Comparison of ENCODE assay signal across 1 cellular context in the genomic region with DNA sequence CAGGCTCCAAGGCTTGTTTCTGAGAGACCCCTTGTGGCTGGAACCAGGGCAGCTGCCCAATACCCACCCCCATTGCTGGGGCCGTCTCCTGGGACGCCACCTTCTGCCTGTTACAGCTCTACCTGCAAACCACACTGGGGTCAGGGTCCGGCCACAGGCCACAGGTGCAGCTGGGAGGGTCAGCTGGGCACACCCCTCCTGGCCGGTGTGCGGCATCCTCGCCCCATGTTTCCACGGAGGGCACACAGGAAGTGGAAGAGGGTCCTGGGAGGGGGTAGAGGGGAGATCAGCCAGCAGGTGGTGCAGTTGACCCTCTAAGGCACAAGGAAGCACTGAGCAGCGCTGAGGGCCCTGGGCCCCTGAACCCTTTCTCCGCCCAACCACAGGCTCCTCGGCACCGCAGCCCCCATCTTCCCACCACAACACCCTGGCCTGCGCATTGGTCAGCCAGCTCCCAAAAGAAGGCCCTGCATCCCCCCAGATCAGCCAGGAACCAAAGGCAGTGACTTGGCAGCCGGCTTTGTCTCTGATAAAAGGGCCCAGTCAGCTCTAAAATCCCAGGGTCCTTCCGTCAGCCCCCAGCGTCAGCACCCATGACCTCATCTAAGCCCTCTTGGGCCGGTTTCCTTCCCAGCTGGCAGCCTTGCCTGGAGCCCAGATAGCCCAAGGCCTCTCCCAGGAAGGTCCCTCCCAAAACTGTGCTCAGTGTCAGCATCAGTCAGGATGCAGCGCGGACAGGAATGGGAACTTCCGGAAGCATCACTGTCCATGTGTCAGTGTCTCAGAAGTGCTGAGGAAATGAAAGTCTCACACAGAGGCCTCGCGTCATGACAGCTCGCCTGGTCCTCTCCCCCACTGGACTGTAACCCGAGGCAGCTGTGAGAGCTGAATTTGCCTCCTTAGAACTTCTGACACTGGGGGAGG.
TF ChIP-seq lines count a peak whose summit lies in the region.

No MANE protein-coding gene starts in this region.

TF ChIP-seq in HepG2, 621 proteins besides CTCF, POLR2A, EP300 and RAD21 (continued from another document and continues in another):
- TF ChIP-seq, protein P1, sequence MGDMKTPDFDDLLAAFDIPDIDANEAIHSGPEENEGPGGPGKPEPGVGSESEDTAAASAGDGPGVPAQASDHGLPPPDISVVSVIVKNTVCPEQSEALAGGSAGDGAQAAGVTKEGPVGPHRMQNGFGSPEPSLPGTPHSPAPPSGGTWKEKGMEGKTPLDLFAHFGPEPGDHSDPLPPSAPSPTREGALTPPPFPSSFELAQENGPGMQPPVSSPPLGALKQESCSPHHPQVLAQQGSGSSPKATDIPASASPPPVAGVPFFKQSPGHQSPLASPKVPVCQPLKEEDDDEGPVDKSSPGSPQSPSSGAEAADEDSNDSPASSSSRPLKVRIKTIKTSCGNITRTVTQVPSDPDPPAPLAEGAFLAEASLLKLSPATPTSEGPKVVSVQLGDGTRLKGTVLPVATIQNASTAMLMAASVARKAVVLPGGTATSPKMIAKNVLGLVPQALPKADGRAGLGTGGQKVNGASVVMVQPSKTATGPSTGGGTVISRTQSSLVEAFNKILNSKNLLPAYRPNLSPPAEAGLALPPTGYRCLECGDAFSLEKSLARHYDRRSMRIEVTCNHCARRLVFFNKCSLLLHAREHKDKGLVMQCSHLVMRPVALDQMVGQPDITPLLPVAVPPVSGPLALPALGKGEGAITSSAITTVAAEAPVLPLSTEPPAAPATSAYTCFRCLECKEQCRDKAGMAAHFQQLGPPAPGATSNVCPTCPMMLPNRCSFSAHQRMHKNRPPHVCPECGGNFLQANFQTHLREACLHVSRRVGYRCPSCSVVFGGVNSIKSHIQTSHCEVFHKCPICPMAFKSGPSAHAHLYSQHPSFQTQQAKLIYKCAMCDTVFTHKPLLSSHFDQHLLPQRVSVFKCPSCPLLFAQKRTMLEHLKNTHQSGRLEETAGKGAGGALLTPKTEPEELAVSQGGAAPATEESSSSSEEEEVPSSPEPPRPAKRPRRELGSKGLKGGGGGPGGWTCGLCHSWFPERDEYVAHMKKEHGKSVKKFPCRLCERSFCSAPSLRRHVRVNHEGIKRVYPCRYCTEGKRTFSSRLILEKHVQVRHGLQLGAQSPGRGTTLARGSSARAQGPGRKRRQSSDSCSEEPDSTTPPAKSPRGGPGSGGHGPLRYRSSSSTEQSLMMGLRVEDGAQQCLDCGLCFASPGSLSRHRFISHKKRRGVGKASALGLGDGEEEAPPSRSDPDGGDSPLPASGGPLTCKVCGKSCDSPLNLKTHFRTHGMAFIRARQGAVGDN (CRISPR knock-in tag; IDR thresholded peaks at IDR 0.05) = peak; percentile 52
- 0 out of 2 replicates have a peak, but pooled peaks have one; percentile 41 for TF ChIP-seq ZNF230 (CRISPR knock-in tag; IDR thresholded peaks at IDR 0.05)
- TF ChIP-seq TBX3 (IDR thresholded peaks at IDR 0.05; ENCODE audit: borderline replicate concordance) = no peak
- TF ChIP-seq ZNF674 (CRISPR knock-in tag; IDR thresholded peaks at IDR 0.05; ENCODE audit: low read depth) = 0 out of 2 replicates have a peak, but pooled peaks have one; percentile 58
- TF ChIP-seq ZNF580 (CRISPR knock-in tag; IDR thresholded peaks at IDR 0.05; ENCODE audit: borderline replicate concordance, low read depth) = 0 out of 2 replicates have a peak, but pooled peaks have one; percentile 25
- 0 out of 2 replicates have a peak, but pooled peaks have one; percentile 14 for TF ChIP-seq ZNF629 (CRISPR knock-in tag; conservative IDR thresholded peaks at IDR 0.05)
- 0 out of 2 replicates have a peak, but pooled peaks have one; percentile 31 for TF ChIP-seq SALL2 (CRISPR knock-in tag; IDR thresholded peaks at IDR 0.05)
- TF ChIP-seq SNAI1 (CRISPR knock-in tag; IDR thresholded peaks at IDR 0.05; ENCODE audit: borderline replicate concordance) = no peak
- TF ChIP-seq ZBTB2 (CRISPR knock-in tag; IDR thresholded peaks at IDR 0.05; ENCODE audit: low read depth) = no peak
- 0 out of 2 replicates have a peak, but pooled peaks have one; percentile 19 for TF ChIP-seq ZSCAN29 (CRISPR knock-in tag; conservative IDR thresholded peaks at IDR 0.05)
- TF ChIP-seq EED (CRISPR knock-in tag; IDR thresholded peaks at IDR 0.05) = peak; percentile 29; the same call in 1 of the 2 replicates
- TF ChIP-seq STAG1 (CRISPR knock-in tag; IDR thresholded peaks at IDR 0.05) = peak; percentile 55
- TF ChIP-seq, protein P2, sequence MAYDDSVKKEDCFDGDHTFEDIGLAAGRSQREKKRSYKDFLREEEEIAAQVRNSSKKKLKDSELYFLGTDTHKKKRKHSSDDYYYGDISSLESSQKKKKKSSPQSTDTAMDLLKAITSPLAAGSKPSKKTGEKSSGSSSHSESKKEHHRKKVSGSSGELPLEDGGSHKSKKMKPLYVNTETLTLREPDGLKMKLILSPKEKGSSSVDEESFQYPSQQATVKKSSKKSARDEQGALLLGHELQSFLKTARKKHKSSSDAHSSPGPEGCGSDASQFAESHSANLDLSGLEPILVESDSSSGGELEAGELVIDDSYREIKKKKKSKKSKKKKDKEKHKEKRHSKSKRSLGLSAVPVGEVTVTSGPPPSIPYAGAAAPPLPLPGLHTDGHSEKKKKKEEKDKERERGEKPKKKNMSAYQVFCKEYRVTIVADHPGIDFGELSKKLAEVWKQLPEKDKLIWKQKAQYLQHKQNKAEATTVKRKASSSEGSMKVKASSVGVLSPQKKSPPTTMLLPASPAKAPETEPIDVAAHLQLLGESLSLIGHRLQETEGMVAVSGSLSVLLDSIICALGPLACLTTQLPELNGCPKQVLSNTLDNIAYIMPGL (CRISPR knock-in tag; IDR thresholded peaks at IDR 0.05; ENCODE audit: borderline replicate concordance in 1 of 2, low read depth in 1 of 2) = peak in 1 of 2 experiments; percentile 62; a peak in 1 of 4 replicates
- TF ChIP-seq TARDBP (CRISPR knock-in tag; IDR thresholded peaks at IDR 0.05) = peak; percentile 51; the same call in 1 of the 2 replicates
- peak; percentile 53; the same call in 1 of the 2 replicates for TF ChIP-seq UBTF (CRISPR knock-in tag; IDR thresholded peaks at IDR 0.05)
- peak; percentile 47; the same call in 1 of the 2 replicates for TF ChIP-seq GABPB1 (CRISPR knock-in tag; IDR thresholded peaks at IDR 0.05)
- 0 out of 2 replicates have a peak, but pooled peaks have one; percentile 59 for TF ChIP-seq ZFP90 (CRISPR knock-in tag; IDR thresholded peaks at IDR 0.05; ENCODE audit: borderline replicate concordance)
- TF ChIP-seq ZNF547 (CRISPR knock-in tag; IDR thresholded peaks at IDR 0.05) = 0 out of 2 replicates have a peak, but pooled peaks have one; percentile 6
- 0 out of 2 replicates have a peak, but pooled peaks have one; percentile 20 for TF ChIP-seq PATZ1 (CRISPR knock-in tag; IDR thresholded peaks at IDR 0.05)
- no peak for TF ChIP-seq ZSCAN12 (CRISPR knock-in tag; IDR thresholded peaks at IDR 0.05)
- TF ChIP-seq ZFY (CRISPR knock-in tag; IDR thresholded peaks at IDR 0.05) = 0 out of 2 replicates have a peak, but pooled peaks have one; percentile 21
- no peak for TF ChIP-seq NPAS2 (CRISPR knock-in tag; IDR thresholded peaks at IDR 0.05; ENCODE audit: borderline replicate concordance)
- peak; percentile 88; the same call in 1 of the 2 replicates for TF ChIP-seq HNRNPL (IDR thresholded peaks at IDR 0.05; ENCODE audit: low read depth, low read length)
- TF ChIP-seq ZNF777 (CRISPR knock-in tag; IDR thresholded peaks at IDR 0.05) = peak; percentile 62; the same call in 1 of the 2 replicates
- TF ChIP-seq ZNF460 (CRISPR knock-in tag; IDR thresholded peaks at IDR 0.05; ENCODE audit: borderline replicate concordance) = no peak
- peak; percentile 25; the same call in 1 of the 2 replicates for TF ChIP-seq ZFX (CRISPR knock-in tag; IDR thresholded peaks at IDR 0.05; ENCODE audit: low read depth)
- TF ChIP-seq ZNF484 (CRISPR knock-in tag; IDR thresholded peaks at IDR 0.05; ENCODE audit: borderline replicate concordance, low read depth) = no peak
- TF ChIP-seq, protein P3, sequence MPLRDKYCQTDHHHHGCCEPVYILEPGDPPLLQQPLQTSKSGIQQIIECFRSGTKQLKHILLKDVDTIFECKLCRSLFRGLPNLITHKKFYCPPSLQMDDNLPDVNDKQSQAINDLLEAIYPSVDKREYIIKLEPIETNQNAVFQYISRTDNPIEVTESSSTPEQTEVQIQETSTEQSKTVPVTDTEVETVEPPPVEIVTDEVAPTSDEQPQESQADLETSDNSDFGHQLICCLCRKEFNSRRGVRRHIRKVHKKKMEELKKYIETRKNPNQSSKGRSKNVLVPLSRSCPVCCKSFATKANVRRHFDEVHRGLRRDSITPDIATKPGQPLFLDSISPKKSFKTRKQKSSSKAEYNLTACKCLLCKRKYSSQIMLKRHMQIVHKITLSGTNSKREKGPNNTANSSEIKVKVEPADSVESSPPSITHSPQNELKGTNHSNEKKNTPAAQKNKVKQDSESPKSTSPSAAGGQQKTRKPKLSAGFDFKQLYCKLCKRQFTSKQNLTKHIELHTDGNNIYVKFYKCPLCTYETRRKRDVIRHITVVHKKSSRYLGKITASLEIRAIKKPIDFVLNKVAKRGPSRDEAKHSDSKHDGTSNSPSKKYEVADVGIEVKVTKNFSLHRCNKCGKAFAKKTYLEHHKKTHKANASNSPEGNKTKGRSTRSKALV (CRISPR knock-in tag; IDR thresholded peaks at IDR 0.05) = 0 out of 2 replicates have a peak, but pooled peaks have one; percentile 53
- peak; percentile 78; the same call in 1 of the 2 replicates for TF ChIP-seq ZNF724P (CRISPR knock-in tag; IDR thresholded peaks at IDR 0.05; ENCODE audit: borderline replicate concordance)
- TF ChIP-seq, protein P4, sequence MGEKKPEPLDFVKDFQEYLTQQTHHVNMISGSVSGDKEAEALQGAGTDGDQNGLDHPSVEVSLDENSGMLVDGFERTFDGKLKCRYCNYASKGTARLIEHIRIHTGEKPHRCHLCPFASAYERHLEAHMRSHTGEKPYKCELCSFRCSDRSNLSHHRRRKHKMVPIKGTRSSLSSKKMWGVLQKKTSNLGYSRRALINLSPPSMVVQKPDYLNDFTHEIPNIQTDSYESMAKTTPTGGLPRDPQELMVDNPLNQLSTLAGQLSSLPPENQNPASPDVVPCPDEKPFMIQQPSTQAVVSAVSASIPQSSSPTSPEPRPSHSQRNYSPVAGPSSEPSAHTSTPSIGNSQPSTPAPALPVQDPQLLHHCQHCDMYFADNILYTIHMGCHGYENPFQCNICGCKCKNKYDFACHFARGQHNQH (CRISPR knock-in tag; IDR thresholded peaks at IDR 0.05) = no peak
- TF ChIP-seq ZBTB7B (CRISPR knock-in tag; IDR thresholded peaks at IDR 0.05) = peak; percentile 86
- TF ChIP-seq RARA (CRISPR knock-in tag; IDR thresholded peaks at IDR 0.05) = peak; percentile 23; the same call in 1 of the 2 replicates
- peak; percentile 76; the same call in 1 of the 2 replicates for TF ChIP-seq BORCS8-MEF2B (CRISPR knock-in tag; IDR thresholded peaks at IDR 0.05)
- peak; percentile 66 for TF ChIP-seq ZNF788 (CRISPR knock-in tag; IDR thresholded peaks at IDR 0.05; ENCODE audit: borderline replicate concordance)
- TF ChIP-seq ZNF337 (CRISPR knock-in tag; IDR thresholded peaks at IDR 0.05; ENCODE audit: borderline replicate concordance, low read depth) = no peak
- 0 out of 2 replicates have a peak, but pooled peaks have one; percentile 30 for TF ChIP-seq ZNF143 (CRISPR knock-in tag; IDR thresholded peaks at IDR 0.05)
- TF ChIP-seq HNF4A (CRISPR knock-in tag; IDR thresholded peaks at IDR 0.05) = peak; percentile 56
- TF ChIP-seq YEATS4 (CRISPR knock-in tag; IDR thresholded peaks at IDR 0.05; ENCODE audit: borderline replicate concordance) = peak; percentile 36; the same call in 1 of the 2 replicates
- peak; percentile 15 for TF ChIP-seq YY1 (IDR thresholded peaks at IDR 0.05; ENCODE audit: insufficient read depth, insufficient replicate concordance, low read depth, low read length)
